Comparison of ENCODE assay signal across 1 cellular context in the genomic region with DNA sequence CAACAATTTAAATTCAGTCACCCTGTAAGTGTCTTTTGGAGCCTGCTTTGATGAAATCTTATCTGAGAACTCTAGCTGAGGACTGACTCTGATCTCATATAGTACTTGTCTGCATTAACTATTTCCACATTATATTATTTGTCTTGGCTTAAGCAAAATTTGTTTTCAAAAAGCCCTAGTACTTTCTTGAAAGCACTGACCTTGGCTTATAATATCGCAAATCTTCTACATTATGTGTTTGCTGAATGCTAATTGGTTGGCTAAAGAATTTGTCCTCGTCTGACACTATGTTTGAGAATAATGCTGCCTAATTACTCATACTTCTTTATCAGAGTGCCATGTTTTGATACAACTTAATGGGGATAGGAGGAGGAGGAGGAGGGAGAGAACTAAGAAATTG.
TF ChIP-seq lines count a peak whose summit lies in the region.

No MANE protein-coding gene starts in this region.

TF ChIP-seq in endothelial cell of umbilical vein, 7 proteins besides CTCF, POLR2A, EP300 and RAD21:
- TF ChIP-seq EZH2 (IDR thresholded peaks at IDR 0.05; ENCODE audit: borderline replicate concordance, low read depth, low read length, severe bottlenecking) (no peak), POLR2AphosphoS5 (IDR thresholded peaks at IDR 0.05; ENCODE audit: insufficient read depth, low read depth, low read length) (no peak), GATA2 (IDR thresholded peaks at IDR 0.05; ENCODE audit: insufficient read depth, insufficient read length, low read depth, low read length) (no peak), JUN (IDR thresholded peaks at IDR 0.05; ENCODE audit: borderline replicate concordance, insufficient read depth, insufficient read length, low read depth) (no peak), FOS (IDR thresholded peaks at IDR 0.05; ENCODE audit: borderline replicate concordance, insufficient read depth, low read length) (no peak), MYC (IDR thresholded peaks at IDR 0.05; ENCODE audit: low read depth, low read length) (no peak)
- TF ChIP-seq, protein P1, sequence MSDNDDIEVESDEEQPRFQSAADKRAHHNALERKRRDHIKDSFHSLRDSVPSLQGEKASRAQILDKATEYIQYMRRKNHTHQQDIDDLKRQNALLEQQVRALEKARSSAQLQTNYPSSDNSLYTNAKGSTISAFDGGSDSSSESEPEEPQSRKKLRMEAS (IDR thresholded peaks at IDR 0.05; ENCODE audit: insufficient read depth, insufficient read length), result no peak
TF ChIP-seq in endothelial cell of umbilical vein: peak in this region for 0.
